In the genomic region with DNA sequence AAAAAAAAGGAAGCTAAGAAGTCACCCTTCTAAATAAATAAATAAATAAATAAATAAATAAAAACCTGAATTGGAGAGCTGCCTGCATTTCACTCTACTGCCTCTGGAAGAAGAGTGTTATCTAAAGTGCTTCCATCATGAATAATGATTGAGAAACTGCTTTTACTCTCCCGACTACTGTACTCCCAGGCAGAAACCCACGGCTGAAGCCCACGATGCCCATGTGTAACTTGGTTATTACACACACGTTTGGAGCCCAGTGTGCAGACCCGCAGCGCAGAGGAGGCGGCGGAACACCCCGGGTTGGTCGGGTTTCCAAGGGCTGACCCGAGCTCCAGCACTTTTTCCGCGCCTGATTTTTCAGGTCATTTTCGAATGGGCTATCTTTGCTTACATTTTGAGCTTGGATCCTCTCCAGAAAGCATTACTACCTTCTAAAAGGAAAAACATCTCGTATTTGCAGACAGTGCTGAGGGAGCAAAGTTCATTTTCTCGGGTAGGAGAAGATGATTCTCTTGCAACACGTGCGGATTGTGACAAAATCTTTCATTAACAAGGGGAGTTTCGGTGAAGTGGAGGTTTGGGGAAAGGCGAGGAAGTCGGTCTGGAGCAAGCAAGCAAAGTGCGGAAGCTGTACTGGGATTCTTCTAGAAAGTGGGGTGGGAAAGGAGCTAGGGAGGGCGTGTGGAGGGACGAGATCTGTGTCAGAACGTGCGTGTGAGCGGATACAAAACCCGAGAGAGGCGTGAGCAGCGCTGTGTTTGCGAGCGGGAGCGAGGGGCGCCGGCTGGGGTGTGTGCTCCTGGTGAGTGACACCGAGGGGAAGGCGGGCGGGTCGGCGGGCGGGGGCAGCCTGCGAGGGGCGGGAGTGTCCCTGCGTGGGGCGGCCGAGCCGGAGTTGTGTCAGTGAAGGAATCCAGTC, we compare ENCODE assay signal across 7 cellular contexts.
DNase-seq lines count a peak whose midpoint lies in the region; ATAC-seq and FAIRE-seq lines count a peak whose summit lies in the region.

Gene SPATS2L, plus strand, starts transcription at position 897 of the 922 bp plus-strand sequence. CDS start 82,552 bp downstream, outside the sequence.

- DNase-seq in GM18507 (ENCODE audit: extremely low spot score, insufficient read length, low read depth) (peak; percentile 49), NCI-H2227 treated with DMSO at 0.1 percent for 48 hours (lab: John Stamatoyannopoulos, UW) (peak; percentile 80), dedifferentiated amniotic fluid mesenchymal stem cell (ENCODE audit: extremely low spot score) (peak; percentile 83), left kidney (ENCODE audit: low read depth, low spot score) (peak; percentile 87)
- DNase-seq in activated CD4-positive, alpha-beta T cell treated with anti-CD3 and anti-CD28 coated beads, Interleukin-2, amount 50 U/mL, for 1 hour, result peak; percentile 33
- peak; percentile 43 to 47 for DNase-seq in stimulated activated CD4-positive, alpha-beta T cell treated with anti-CD3 and anti-CD28 coated beads, Interleukin-2, amount 100 ng/mL, for 48 hours

- ATAC-seq in HG02798 (IDR thresholded peaks at IDR 0.05; ENCODE audit: poor library complexity, unreplicated experiment), result peak; percentile 62

- FAIRE-seq in GM18507 (lab: Jason Lieb, UNC), result peak; percentile 64

Comparison
In these comparisons a context has a peak if more than half of its experiments do, and no peak if none do; other contexts are left out.
1. Peak in every context shown above with its lines: DNase-seq and ATAC-seq.
2. DNase-seq: peak in every context shown above with its lines; median percentile 87 in left kidney; 83 in dedifferentiated amniotic fluid mesenchymal stem cell; 80 in NCI-H2227 treated with DMSO at 0.1 percent for 48 hours; 49 in GM18507; 45 in stimulated activated CD4-positive, alpha-beta T cell treated with anti-CD3 and anti-CD28 coated beads, Interleukin-2, amount 100 ng/mL, for 48 hours; 33 in activated CD4-positive, alpha-beta T cell treated with anti-CD3 and anti-CD28 coated beads, Interleukin-2, amount 50 U/mL, for 1 hour.